1 cellular context compared by ENCODE assay signal in the genomic region with DNA sequence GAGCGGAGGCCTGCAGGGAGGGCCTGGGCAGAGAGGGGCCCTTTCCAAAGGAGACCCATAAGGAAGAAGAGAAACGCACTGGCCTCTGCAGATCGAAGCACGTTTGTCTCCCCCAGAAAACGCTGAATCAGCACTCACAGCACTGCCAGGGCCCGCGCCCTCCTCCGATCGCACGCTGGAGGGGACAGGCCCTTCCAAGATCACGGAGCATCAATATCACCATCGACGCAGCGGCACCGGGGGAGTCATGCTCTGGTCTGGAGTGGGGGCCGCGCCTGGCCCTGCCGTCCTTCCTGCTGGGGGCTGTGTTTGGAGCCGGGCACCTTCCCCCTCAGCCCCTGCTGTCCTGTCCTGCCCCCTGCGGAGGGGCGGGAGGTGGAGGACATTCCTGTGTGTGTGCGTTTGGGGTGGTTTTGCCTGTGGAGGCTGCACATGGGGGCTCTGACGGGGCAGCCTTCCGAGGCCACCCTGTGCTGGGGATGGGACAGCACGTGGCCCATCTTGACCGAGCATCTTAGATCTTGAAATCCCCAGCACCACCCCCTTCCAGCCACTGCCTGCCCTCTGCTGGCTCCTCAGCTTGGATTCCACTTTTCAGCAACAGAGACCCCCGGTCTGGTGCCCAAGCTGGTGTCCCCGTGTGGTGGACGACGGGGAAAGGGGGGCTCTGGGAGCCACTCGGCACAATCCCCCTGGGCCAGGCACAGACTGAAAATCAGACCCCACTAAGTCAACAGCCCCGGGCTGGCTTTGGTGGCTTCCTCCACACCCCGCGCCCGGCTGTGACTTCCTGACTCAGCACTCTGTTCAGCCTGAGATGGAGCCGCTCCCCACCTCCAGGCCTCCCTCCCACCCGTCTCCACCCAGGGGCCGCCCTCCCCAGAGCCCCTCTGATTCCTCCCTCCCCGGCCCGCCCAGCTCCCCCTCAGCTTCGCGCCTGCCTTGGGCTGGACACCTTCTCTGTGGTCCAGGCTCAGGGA.
A peak's percentile ranks its signal among the peaks of the same experiment; 100 is the strongest.
TF ChIP-seq lines count a peak whose summit lies in the region.

No MANE protein-coding gene starts in this region.

TF ChIP-seq in K562, 482 proteins besides CTCF, POLR2A, EP300 and RAD21 (continues in another document):
- peak; percentile 97 for TF ChIP-seq MAFF (IDR thresholded peaks at IDR 0.05; ENCODE audit: low read length)
- no peak for TF ChIP-seq DPF2 (IDR thresholded peaks at IDR 0.05)
- peak; percentile 45; the same call in 1 of the 2 replicates for TF ChIP-seq SMAD4 (CRISPR knock-in tag; conservative IDR thresholded peaks at IDR 0.05)
- peak; percentile 66 for TF ChIP-seq NFE2 (IDR thresholded peaks at IDR 0.05; ENCODE audit: low read depth)
- TF ChIP-seq MAFG (tag; conservative IDR thresholded peaks at IDR 0.05), result peak; percentile 98
- TF ChIP-seq HNRNPH1 (optimal IDR thresholded peaks at IDR 0.05; ENCODE audit: low read depth, low read length), result no peak
- TF ChIP-seq NEUROD1 (IDR thresholded peaks at IDR 0.05; ENCODE audit: borderline replicate concordance, low read depth, low read length, partially characterized antibody), result no peak
- peak; percentile 63 for TF ChIP-seq ZBTB7A (IDR thresholded peaks at IDR 0.05; ENCODE audit: borderline replicate concordance, control insufficient read depth, low read depth, low read length)
- TF ChIP-seq ZNF263 (CRISPR knock-in tag; IDR thresholded peaks at IDR 0.05; ENCODE audit: borderline replicate concordance), result peak; percentile 59; the same call in 1 of the 2 replicates
- TF ChIP-seq CTBP1 (IDR thresholded peaks at IDR 0.05; ENCODE audit: borderline replicate concordance), result peak; percentile 35; the same call in 1 of the 2 replicates
- TF ChIP-seq NR4A1 (CRISPR knock-in tag; IDR thresholded peaks at IDR 0.05), result no peak
- peak; percentile 48; the same call in 1 of the 2 replicates for TF ChIP-seq NR4A1 (tag; IDR thresholded peaks at IDR 0.05)
- no peak for TF ChIP-seq ILF3 (IDR thresholded peaks at IDR 0.05; ENCODE audit: borderline replicate concordance)
- no peak for TF ChIP-seq HMG20B (CRISPR knock-in tag; IDR thresholded peaks at IDR 0.05)
- no peak for TF ChIP-seq U2AF1 (optimal IDR thresholded peaks at IDR 0.05; ENCODE audit: low read depth, low read length)
- TF ChIP-seq FOXA3 (CRISPR knock-in tag; conservative IDR thresholded peaks at IDR 0.05 in 1 of 2, IDR thresholded peaks at IDR 0.05 in 1 of 2), result peak; percentile 18 to 27; a peak in 1 of 4 replicates
- TF ChIP-seq, protein P1, sequence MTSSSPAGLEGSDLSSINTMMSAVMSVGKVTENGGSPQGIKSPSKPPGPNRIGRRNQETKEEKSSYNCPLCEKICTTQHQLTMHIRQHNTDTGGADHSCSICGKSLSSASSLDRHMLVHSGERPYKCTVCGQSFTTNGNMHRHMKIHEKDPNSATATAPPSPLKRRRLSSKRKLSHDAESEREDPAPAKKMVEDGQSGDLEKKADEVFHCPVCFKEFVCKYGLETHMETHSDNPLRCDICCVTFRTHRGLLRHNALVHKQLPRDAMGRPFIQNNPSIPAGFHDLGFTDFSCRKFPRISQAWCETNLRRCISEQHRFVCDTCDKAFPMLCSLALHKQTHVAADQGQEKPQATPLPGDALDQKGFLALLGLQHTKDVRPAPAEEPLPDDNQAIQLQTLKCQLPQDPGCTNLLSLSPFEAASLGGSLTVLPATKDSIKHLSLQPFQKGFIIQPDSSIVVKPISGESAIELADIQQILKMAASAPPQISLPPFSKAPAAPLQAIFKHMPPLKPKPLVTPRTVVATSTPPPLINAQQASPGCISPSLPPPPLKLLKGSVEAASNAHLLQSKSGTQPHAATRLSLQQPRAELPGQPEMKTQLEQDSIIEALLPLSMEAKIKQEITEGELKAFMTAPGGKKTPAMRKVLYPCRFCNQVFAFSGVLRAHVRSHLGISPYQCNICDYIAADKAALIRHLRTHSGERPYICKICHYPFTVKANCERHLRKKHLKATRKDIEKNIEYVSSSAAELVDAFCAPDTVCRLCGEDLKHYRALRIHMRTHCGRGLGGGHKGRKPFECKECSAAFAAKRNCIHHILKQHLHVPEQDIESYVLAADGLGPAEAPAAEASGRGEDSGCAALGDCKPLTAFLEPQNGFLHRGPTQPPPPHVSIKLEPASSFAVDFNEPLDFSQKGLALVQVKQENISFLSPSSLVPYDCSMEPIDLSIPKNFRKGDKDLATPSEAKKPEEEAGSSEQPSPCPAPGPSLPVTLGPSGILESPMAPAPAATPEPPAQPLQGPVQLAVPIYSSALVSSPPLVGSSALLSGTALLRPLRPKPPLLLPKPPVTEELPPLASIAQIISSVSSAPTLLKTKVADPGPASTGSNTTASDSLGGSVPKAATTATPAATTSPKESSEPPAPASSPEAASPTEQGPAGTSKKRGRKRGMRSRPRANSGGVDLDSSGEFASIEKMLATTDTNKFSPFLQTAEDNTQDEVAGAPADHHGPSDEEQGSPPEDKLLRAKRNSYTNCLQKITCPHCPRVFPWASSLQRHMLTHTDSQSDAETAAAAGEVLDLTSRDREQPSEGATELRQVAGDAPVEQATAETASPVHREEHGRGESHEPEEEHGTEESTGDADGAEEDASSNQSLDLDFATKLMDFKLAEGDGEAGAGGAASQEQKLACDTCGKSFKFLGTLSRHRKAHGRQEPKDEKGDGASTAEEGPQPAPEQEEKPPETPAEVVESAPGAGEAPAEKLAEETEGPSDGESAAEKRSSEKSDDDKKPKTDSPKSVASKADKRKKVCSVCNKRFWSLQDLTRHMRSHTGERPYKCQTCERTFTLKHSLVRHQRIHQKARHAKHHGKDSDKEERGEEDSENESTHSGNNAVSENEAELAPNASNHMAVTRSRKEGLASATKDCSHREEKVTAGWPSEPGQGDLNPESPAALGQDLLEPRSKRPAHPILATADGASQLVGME (CRISPR knock-in tag; IDR thresholded peaks at IDR 0.05), result 0 out of 2 replicates have a peak, but pooled peaks have one; percentile 59
- TF ChIP-seq, protein P2, sequence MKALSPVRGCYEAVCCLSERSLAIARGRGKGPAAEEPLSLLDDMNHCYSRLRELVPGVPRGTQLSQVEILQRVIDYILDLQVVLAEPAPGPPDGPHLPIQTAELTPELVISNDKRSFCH (CRISPR knock-in tag; IDR thresholded peaks at IDR 0.05), result no peak
- TF ChIP-seq, protein P2 (tag; IDR thresholded peaks at IDR 0.05), result peak; percentile 55; the same call in 1 of the 2 replicates
- no peak for TF ChIP-seq NR2C2 (CRISPR knock-in tag; IDR thresholded peaks at IDR 0.05)
- 0 out of 2 replicates have a peak, but pooled peaks have one; percentile 10 for TF ChIP-seq NR2C2 (tag; IDR thresholded peaks at IDR 0.05)
- TF ChIP-seq ZFX (CRISPR knock-in tag; IDR thresholded peaks at IDR 0.05), result 0 out of 2 replicates have a peak, but pooled peaks have one; percentile 5
- no peak for TF ChIP-seq CREB1 (IDR thresholded peaks at IDR 0.05)
- TF ChIP-seq CREB1 (CRISPR knock-in tag; IDR thresholded peaks at IDR 0.05), result no peak
- TF ChIP-seq, protein P3, sequence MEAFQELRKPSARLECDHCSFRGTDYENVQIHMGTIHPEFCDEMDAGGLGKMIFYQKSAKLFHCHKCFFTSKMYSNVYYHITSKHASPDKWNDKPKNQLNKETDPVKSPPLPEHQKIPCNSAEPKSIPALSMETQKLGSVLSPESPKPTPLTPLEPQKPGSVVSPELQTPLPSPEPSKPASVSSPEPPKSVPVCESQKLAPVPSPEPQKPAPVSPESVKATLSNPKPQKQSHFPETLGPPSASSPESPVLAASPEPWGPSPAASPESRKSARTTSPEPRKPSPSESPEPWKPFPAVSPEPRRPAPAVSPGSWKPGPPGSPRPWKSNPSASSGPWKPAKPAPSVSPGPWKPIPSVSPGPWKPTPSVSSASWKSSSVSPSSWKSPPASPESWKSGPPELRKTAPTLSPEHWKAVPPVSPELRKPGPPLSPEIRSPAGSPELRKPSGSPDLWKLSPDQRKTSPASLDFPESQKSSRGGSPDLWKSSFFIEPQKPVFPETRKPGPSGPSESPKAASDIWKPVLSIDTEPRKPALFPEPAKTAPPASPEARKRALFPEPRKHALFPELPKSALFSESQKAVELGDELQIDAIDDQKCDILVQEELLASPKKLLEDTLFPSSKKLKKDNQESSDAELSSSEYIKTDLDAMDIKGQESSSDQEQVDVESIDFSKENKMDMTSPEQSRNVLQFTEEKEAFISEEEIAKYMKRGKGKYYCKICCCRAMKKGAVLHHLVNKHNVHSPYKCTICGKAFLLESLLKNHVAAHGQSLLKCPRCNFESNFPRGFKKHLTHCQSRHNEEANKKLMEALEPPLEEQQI (IDR thresholded peaks at IDR 0.05), result no peak
- TF ChIP-seq TEAD1 (CRISPR knock-in tag; IDR thresholded peaks at IDR 0.05), result 0 out of 4 replicates have a peak, but pooled peaks of 1 of the 2 experiments have one; percentile 18
- TF ChIP-seq, protein P4, sequence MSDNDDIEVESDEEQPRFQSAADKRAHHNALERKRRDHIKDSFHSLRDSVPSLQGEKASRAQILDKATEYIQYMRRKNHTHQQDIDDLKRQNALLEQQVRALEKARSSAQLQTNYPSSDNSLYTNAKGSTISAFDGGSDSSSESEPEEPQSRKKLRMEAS (CRISPR knock-in tag; IDR thresholded peaks at IDR 0.05), result peak; percentile 65; the same call in 1 of the 2 replicates
- TF ChIP-seq, protein P5, sequence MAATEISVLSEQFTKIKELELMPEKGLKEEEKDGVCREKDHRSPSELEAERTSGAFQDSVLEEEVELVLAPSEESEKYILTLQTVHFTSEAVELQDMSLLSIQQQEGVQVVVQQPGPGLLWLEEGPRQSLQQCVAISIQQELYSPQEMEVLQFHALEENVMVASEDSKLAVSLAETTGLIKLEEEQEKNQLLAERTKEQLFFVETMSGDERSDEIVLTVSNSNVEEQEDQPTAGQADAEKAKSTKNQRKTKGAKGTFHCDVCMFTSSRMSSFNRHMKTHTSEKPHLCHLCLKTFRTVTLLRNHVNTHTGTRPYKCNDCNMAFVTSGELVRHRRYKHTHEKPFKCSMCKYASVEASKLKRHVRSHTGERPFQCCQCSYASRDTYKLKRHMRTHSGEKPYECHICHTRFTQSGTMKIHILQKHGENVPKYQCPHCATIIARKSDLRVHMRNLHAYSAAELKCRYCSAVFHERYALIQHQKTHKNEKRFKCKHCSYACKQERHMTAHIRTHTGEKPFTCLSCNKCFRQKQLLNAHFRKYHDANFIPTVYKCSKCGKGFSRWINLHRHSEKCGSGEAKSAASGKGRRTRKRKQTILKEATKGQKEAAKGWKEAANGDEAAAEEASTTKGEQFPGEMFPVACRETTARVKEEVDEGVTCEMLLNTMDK (IDR thresholded peaks at IDR 0.05; ENCODE audit: borderline replicate concordance, insufficient read depth, low read depth, low read length, poor library complexity, severe bottlenecking), result peak; percentile 37
- TF ChIP-seq MYC (IDR thresholded peaks at IDR 0.05; ENCODE audit: low read depth, low read length), result peak; percentile 85
- TF ChIP-seq MYC (CRISPR knock-in tag; IDR thresholded peaks at IDR 0.05; ENCODE audit: borderline replicate concordance, low read depth), result peak; percentile 37; the same call in 1 of the 2 replicates
- TF ChIP-seq, protein P6, sequence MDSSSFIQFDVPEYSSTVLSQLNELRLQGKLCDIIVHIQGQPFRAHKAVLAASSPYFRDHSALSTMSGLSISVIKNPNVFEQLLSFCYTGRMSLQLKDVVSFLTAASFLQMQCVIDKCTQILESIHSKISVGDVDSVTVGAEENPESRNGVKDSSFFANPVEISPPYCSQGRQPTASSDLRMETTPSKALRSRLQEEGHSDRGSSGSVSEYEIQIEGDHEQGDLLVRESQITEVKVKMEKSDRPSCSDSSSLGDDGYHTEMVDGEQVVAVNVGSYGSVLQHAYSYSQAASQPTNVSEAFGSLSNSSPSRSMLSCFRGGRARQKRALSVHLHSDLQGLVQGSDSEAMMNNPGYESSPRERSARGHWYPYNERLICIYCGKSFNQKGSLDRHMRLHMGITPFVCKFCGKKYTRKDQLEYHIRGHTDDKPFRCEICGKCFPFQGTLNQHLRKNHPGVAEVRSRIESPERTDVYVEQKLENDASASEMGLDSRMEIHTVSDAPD (CRISPR knock-in tag; IDR thresholded peaks at IDR 0.05), result no peak
- TF ChIP-seq, protein P7, sequence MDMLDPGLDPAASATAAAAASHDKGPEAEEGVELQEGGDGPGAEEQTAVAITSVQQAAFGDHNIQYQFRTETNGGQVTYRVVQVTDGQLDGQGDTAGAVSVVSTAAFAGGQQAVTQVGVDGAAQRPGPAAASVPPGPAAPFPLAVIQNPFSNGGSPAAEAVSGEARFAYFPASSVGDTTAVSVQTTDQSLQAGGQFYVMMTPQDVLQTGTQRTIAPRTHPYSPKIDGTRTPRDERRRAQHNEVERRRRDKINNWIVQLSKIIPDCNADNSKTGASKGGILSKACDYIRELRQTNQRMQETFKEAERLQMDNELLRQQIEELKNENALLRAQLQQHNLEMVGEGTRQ (CRISPR knock-in tag; IDR thresholded peaks at IDR 0.05), result peak; percentile 53; the same call in 1 of the 2 replicates
- TF ChIP-seq NR3C1 (CRISPR knock-in tag; IDR thresholded peaks at IDR 0.05), result peak; percentile 15; the same call in 1 of the 2 replicates
- TF ChIP-seq ZZZ3 (IDR thresholded peaks at IDR 0.05), result no peak
- no peak for TF ChIP-seq MYBL2 (IDR thresholded peaks at IDR 0.05; ENCODE audit: low read depth)
- TF ChIP-seq MYBL2 (CRISPR knock-in tag; IDR thresholded peaks at IDR 0.05; ENCODE audit: borderline replicate concordance), result no peak
- TF ChIP-seq ZNF197 (CRISPR knock-in tag; IDR thresholded peaks at IDR 0.05; ENCODE audit: low read depth), result no peak
- peak; percentile 100 for TF ChIP-seq ZNF316 (IDR thresholded peaks at IDR 0.05)
- TF ChIP-seq CREM (IDR thresholded peaks at IDR 0.05; ENCODE audit: low read depth), result no peak
- TF ChIP-seq TAF7 (tag; IDR thresholded peaks at IDR 0.05), result no peak
- peak; percentile 92 for TF ChIP-seq L3MBTL2 (IDR thresholded peaks at IDR 0.05)
- TF ChIP-seq ELF2 (CRISPR knock-in tag; IDR thresholded peaks at IDR 0.05), result no peak
- no peak for TF ChIP-seq ZNF3 (CRISPR knock-in tag; IDR thresholded peaks at IDR 0.05)
- TF ChIP-seq SMAD2 (IDR thresholded peaks at IDR 0.05; ENCODE audit: low read depth, low read length), result no peak
- TF ChIP-seq MAFK (IDR thresholded peaks at IDR 0.05; ENCODE audit: low read length), result peak; percentile 99
- TF ChIP-seq RHOXF2B (CRISPR knock-in tag; conservative IDR thresholded peaks at IDR 0.05), result no peak
- TF ChIP-seq ZNF583 (CRISPR knock-in tag; IDR thresholded peaks at IDR 0.05), result peak; percentile 16; the same call in 1 of the 2 replicates
- TF ChIP-seq NCOA1 (IDR thresholded peaks at IDR 0.05; ENCODE audit: low read depth), result no peak
- TF ChIP-seq FOXP1 (CRISPR knock-in tag; IDR thresholded peaks at IDR 0.05), result 0 out of 2 replicates have a peak, but pooled peaks have one; percentile 66
- TF ChIP-seq, protein P8, sequence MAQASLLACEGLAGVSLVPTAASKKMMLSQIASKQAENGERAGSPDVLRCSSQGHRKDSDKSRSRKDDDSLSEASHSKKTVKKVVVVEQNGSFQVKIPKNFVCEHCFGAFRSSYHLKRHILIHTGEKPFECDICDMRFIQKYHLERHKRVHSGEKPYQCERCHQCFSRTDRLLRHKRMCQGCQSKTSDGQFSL (CRISPR knock-in tag; IDR thresholded peaks at IDR 0.05), result peak; percentile 24; the same call in 1 of the 2 replicates
- TF ChIP-seq, protein P8 (tag; IDR thresholded peaks at IDR 0.05), result peak in 1 of 2 experiments; percentile 37; a peak in 1 of 4 replicates
- no peak for TF ChIP-seq SP1 (CRISPR knock-in tag; IDR thresholded peaks at IDR 0.05)
- TF ChIP-seq SRSF1 (IDR thresholded peaks at IDR 0.05; ENCODE audit: low read depth, low read length), result no peak
- TF ChIP-seq WHSC1 (IDR thresholded peaks at IDR 0.05; ENCODE audit: low read length), result no peak
- 0 out of 2 replicates have a peak, but pooled peaks have one; percentile 28 for TF ChIP-seq ELF1 (tag; IDR thresholded peaks at IDR 0.05)
